8 cellular contexts compared by ENCODE assay signal in genomic region chr15:31434418-31435255, GRCh38.
DNase-seq lines count a peak whose midpoint lies in the region; ATAC-seq, FAIRE-seq and TF ChIP-seq lines count a peak whose summit lies in the region.

No MANE protein-coding gene starts in this region.

- H3K4me1 ChIP-seq in K562 (replicated peaks in 1 of 2; ENCODE audit: control insufficient read depth in 2 of 2, insufficient read depth in 2 of 2, low read length in 2 of 2) (peaks cover 5 to 8% of the 10 kb centered on the region in 2 experiments; a peak in 4 of 5 replicates), mucosa of descending colon (ENCODE audit: low read depth) (peaks cover 8% of the 10 kb centered on the region), SJCRH30 (0 out of 2 replicates have a peak, but pooled peaks cover 4% of the 10 kb centered on the region)

- peaks cover 12 to 26% of the 10 kb centered on the region in 2 experiments; a peak in 2 of 5 replicates for H3K27me3 ChIP-seq in K562 (ENCODE audit: control insufficient read depth in 2 of 2, insufficient read depth in 2 of 2, low read length in 2 of 2)
- H3K27me3 ChIP-seq in SJCRH30: no peaks in the 10 kb centered on the region

- 37% methylated on average over 23 of the region's 23 CpGs for WGBS in K562 (ENCODE audit: insufficient coverage, low coverage, missing lambda C conversion rate)

- intact Hi-C loops in K562 (cut with micrococcal nuclease) (loop anchor here (1.0 to 10.0 kb wide), 4 partner anchors 53 to 540 kb away; no protein-coding TSS in a partner anchor), mucosa of descending colon (cut with DNase I, micrococcal nuclease) (no loop called here)

- H3K79me2 ChIP-seq in K562 (ENCODE audit: control insufficient read depth, insufficient read depth, low read length): no peaks in the 10 kb centered on the region

- peak overlapping the region; percentile 37; the same call in 1 of the 2 replicates for H3K4me2 ChIP-seq in K562 (ENCODE audit: insufficient read depth, low read length)

- DNase-seq in UCSD-AML1 (lab: John Stamatoyannopoulos, UW; ENCODE audit: unreplicated experiment) (peak; percentile 89), K562 (ENCODE audit: extremely low read depth in 1 of 4, low spot score in 3 of 4) (peak in 2 of 4 experiments; percentile 18), mucosa of descending colon (peak; percentile 69 to 87 (median 74)), 8988T (no peak), SJCRH30 (no peak)
- peak; percentile 78 for DNase-seq in stimulated activated CD8-positive, alpha-beta memory T cell treated with anti-CD3 and anti-CD28 coated beads, Interleukin-7, amount 100 ng/mL, for 4 hours (ENCODE audit: low read depth in 2 of 2)

- no peak overlapping the region for H3K9ac ChIP-seq in K562 (ENCODE audit: insufficient read depth in 1 of 2, low read depth in 2 of 2, low read length in 2 of 2)

- POLR2A ChIA-PET in K562 (lab: Yijun Ruan, JAX): interaction anchor here (0.8 to 1.1 kb wide), 5 partner anchors 12 to 233 kb away, joined by 3 read pairs; no protein-coding TSS in a partner anchor

- ATAC-seq in GM19025 (IDR thresholded peaks at IDR 0.05; ENCODE audit: low read depth, unreplicated experiment): peak; percentile 32
- peak; percentile 30 for ATAC-seq in HG03280 (IDR thresholded peaks at IDR 0.05; ENCODE audit: unreplicated experiment)
- ATAC-seq in K562: peak; percentile 45
- peak; percentile 67 for ATAC-seq in mucosa of descending colon

- H3K9me1 ChIP-seq in K562 (ENCODE audit: control insufficient read depth, insufficient read depth, low read length): no peaks in the 10 kb centered on the region

- TF ChIP-seq EP300 in K562 (IDR thresholded peaks at IDR 0.05; ENCODE audit: low read length): no peak

- TF ChIP-seq POLR2A in K562 (conservative IDR thresholded peaks at IDR 0.05): no peak

- in situ Hi-C loops in K562 (cut with MboI): loop anchor here (5.0 kb wide), 2 partner anchors 53 to 237 kb away; no protein-coding TSS in a partner anchor

- no peak overlapping the region for H3K4me3 ChIP-seq in K562
- H3K4me3 ChIP-seq in mucosa of descending colon: no peak overlapping the region
- no peak overlapping the region for H3K4me3 ChIP-seq in SJCRH30

- BruUV-seq in K562 (replicated peaks; lab: Mats Ljungman, UMichigan): no TSS peak

- TF ChIP-seq RAD21 in K562 (CRISPR knock-in tag; conservative IDR thresholded peaks at IDR 0.05 in 1 of 2, IDR thresholded peaks at IDR 0.05 in 1 of 2): no peak

- H3K9me3 ChIP-seq in K562 (replicated peaks; ENCODE audit: control insufficient read depth, insufficient read depth, low read depth, low read length): no peaks in the 10 kb centered on the region
- no peaks in the 10 kb centered on the region for H3K9me3 ChIP-seq in mucosa of descending colon
- H3K9me3 ChIP-seq in SJCRH30 (replicated peaks): no peaks in the 10 kb centered on the region

- H4K20me1 ChIP-seq in K562 (replicated peaks; ENCODE audit: control insufficient read depth, insufficient read depth, low read length): no peaks in the 10 kb centered on the region

- peak overlapping the region; percentile 69 for H2AFZ ChIP-seq in K562 (ENCODE audit: low read depth, low read length)

- no peak for TF ChIP-seq CTCF in K562 (IDR thresholded peaks at IDR 0.05 in 2 of 3, conservative IDR thresholded peaks at IDR 0.05 in 1 of 3; ENCODE audit: insufficient read depth in 2 of 3, low read depth in 1 of 3, low read length in 3 of 3)
- no peak for TF ChIP-seq CTCF in mucosa of descending colon (IDR thresholded peaks at IDR 0.05)

- no peak for FAIRE-seq in K562 (lab: Jason Lieb, UNC)

- H3K27ac ChIP-seq in K562 (ENCODE audit: extremely low read depth, low read depth, low read length) (no peak overlapping the region), SJCRH30 (no peak overlapping the region)

- no peaks in the 10 kb centered on the region for H3K36me3 ChIP-seq in K562 (ENCODE audit: control insufficient read depth, insufficient read depth, low read length)
- no peaks in the 10 kb centered on the region for H3K36me3 ChIP-seq in mucosa of descending colon (ENCODE audit: low read depth)
- H3K36me3 ChIP-seq in SJCRH30: no peaks in the 10 kb centered on the region

- CTCF ChIA-PET in K562 (lab: Yijun Ruan, JAX; ENCODE audit: low intra/inter-chr PET ratio): interaction anchor here (1.3 to 2.0 kb wide), 3 partner anchors 69 to 234 kb away, joined by 3 to 11 read pairs (median 10); no protein-coding TSS in a partner anchor

TF ChIP-seq in K562, 482 proteins besides CTCF, POLR2A, EP300 and RAD21:
- TF ChIP-seq GABPA (tag; conservative IDR thresholded peaks at IDR 0.05; ENCODE audit: low read depth) (peak; percentile 33; the same call in 1 of the 2 replicates), SPI1 (IDR thresholded peaks at IDR 0.05; ENCODE audit: borderline replicate concordance, low read depth, low read length) (peak; percentile 38; the same call in 1 of the 2 replicates), PHB2 (IDR thresholded peaks at IDR 0.05; ENCODE audit: low read depth) (no peak)

Comparison
In these comparisons a context has a peak if more than half of its experiments do, and no peak if none do; other contexts are left out.
1. DNase-seq: peak in UCSD-AML1 (single experiment), mucosa of descending colon (3 of 3) and stimulated activated CD8-positive, alpha-beta memory T cell treated with anti-CD3 and anti-CD28 coated beads, Interleukin-7, amount 100 ng/mL, for 4 hours (2 of 2); none in 8988T (single experiment) and SJCRH30 (0 of 2).
2. Peak in every context shown above with its lines, with median percentiles within 50 percentile points of each other: ATAC-seq.